ENCODE assay signal across 21 cellular contexts in genomic region chr1:191592111-191592510, GRCh38.
"Had no signal": no experiment of that assay in that cellular context is flagged by ENCODE, and none has a peak within 500 bp of the region (broad histone marks: within the 10 kb centered on the region; RNA-seq: fewer than 3 reads in every experiment).

No MANE protein-coding gene starts in this region.

- H3K27me3 Mint-ChIP-seq: activated CD4-positive, alpha-beta T cell treated with anti-CD3 and anti-CD28 coated beads, Interleukin-2, amount 10 ng/mL, durations not matched to agents 24 days and 14 days; activated naive CD8-positive, alpha-beta T cell; naive thymus-derived CD8-positive, alpha-beta T cell; stimulated activated memory B cell treated with anti-CD40 and anti-IgM and Interleukin-4, amounts not matched to agents 10 μg/mL and 1 μg/mL and 100 μg/mL, for 72 hours had no signal

- H3K27ac Mint-ChIP-seq: activated CD4-positive, alpha-beta T cell treated with anti-CD3 and anti-CD28 coated beads, Interleukin-2, amount 10 ng/mL, durations not matched to agents 24 days and 14 days; activated CD8-positive, alpha-beta T cell treated with anti-CD3 and anti-CD28 coated beads, Interleukin-2, amount 10 ng/mL, durations not matched to agents 7 days and 5 days; activated naive CD8-positive, alpha-beta T cell; naive thymus-derived CD8-positive, alpha-beta T cell; stimulated activated memory B cell treated with anti-CD40 and anti-IgM and Interleukin-4, amounts not matched to agents 10 μg/mL and 1 μg/mL and 100 μg/mL, for 72 hours; WTC11 had no signal

- ATAC-seq: activated CD8-positive, alpha-beta T cell treated with anti-CD3 and anti-CD28 coated beads, Interleukin-2, amount 10 ng/mL, durations not matched to agents 7 days and 5 days; esophagus mucosa; left ventricle myocardium superior; naive thymus-derived CD8-positive, alpha-beta T cell; stimulated activated memory B cell treated with anti-CD40 and anti-IgM and Interleukin-4, amounts not matched to agents 10 μg/mL and 1 μg/mL and 100 μg/mL, for 72 hours; WTC11 had no signal

- H3K4me3 ChIP-seq: hepatocyte had no signal

- H3K27ac ChIP-seq: hepatocyte, neutrophil, parathyroid adenoma had no signal

- H3K9me3 Mint-ChIP-seq: activated CD4-positive, alpha-beta T cell treated with anti-CD3 and anti-CD28 coated beads, Interleukin-2, amount 10 ng/mL, durations not matched to agents 24 days and 14 days; stimulated activated memory B cell treated with anti-CD40 and anti-IgM and Interleukin-4, amounts not matched to agents 10 μg/mL and 1 μg/mL and 100 μg/mL, for 72 hours; WTC11 had no signal

- H3K36me3 ChIP-seq: neutrophil had no signal

- DNase-seq: activated CD4-positive, alpha-beta T cell treated with anti-CD3 and anti-CD28 coated beads, Interleukin-2, amount 10 ng/mL, durations not matched to agents 24 days and 14 days; activated CD8-positive, alpha-beta memory T cell treated with anti-CD3 and anti-CD28 coated beads, Interleukin-2, amount 50 U/mL, for 4 hours; activated CD8-positive, alpha-beta T cell treated with anti-CD3 and anti-CD28 coated beads, Interleukin-2, amount 10 ng/mL, durations not matched to agents 7 days and 5 days; activated effector memory CD4-positive, alpha-beta T cell treated with anti-CD3 and anti-CD28 coated beads, Interleukin-2, amount 50 U/mL, for 16 hours; activated T-cell treated with anti-CD3 and anti-CD28 coated beads, Interleukin-2, amount 50 U/mL, for 48 hours; amniotic stem cell; left ventricle myocardium superior; mesenchymal stem cell; naive thymus-derived CD8-positive, alpha-beta T cell; stimulated activated CD4-positive, alpha-beta T cell treated with anti-CD3 and anti-CD28 coated beads, Interleukin-12 subunit alpha, Interleukin-12 subunit beta, amount 100 ng/mL, for 4 hours; stimulated activated CD4-positive, alpha-beta T cell treated with anti-CD3 and anti-CD28 coated beads, Interleukin-2, amount 100 ng/mL, for 24 hours had no signal

- H3K4me1 Mint-ChIP-seq: activated CD4-positive, alpha-beta T cell treated with anti-CD3 and anti-CD28 coated beads, Interleukin-2, amount 10 ng/mL, durations not matched to agents 24 days and 14 days; naive thymus-derived CD8-positive, alpha-beta T cell; stimulated activated memory B cell treated with anti-CD40 and anti-IgM and Interleukin-4, amounts not matched to agents 10 μg/mL and 1 μg/mL and 100 μg/mL, for 72 hours had no signal

- FAIRE-seq: colon, keratinocyte, urothelium cell line had no signal

- H3K36me3 Mint-ChIP-seq: activated naive CD8-positive, alpha-beta T cell; naive thymus-derived CD8-positive, alpha-beta T cell; stimulated activated memory B cell treated with anti-CD40 and anti-IgM and Interleukin-4, amounts not matched to agents 10 μg/mL and 1 μg/mL and 100 μg/mL, for 72 hours; WTC11 had no signal

- H3K4me1 ChIP-seq: parathyroid adenoma had no signal

- H3K9me3 ChIP-seq: neutrophil had no signal

- H3K27me3 ChIP-seq: hepatocyte, neutrophil had no signal

- H3K4me3 Mint-ChIP-seq: activated CD4-positive, alpha-beta T cell treated with anti-CD3 and anti-CD28 coated beads, Interleukin-2, amount 10 ng/mL, durations not matched to agents 24 days and 14 days; activated CD8-positive, alpha-beta T cell treated with anti-CD3 and anti-CD28 coated beads, Interleukin-2, amount 10 ng/mL, durations not matched to agents 7 days and 5 days; activated naive CD8-positive, alpha-beta T cell; naive thymus-derived CD8-positive, alpha-beta T cell; stimulated activated memory B cell treated with anti-CD40 and anti-IgM and Interleukin-4, amounts not matched to agents 10 μg/mL and 1 μg/mL and 100 μg/mL, for 72 hours; WTC11 had no signal
